15 cellular contexts compared by ENCODE assay signal in genomic region chr19:34075661-34076091, GRCh38.
"Had no signal": no experiment of that assay in that cellular context is flagged by ENCODE, and none has a peak within 500 bp of the region (broad histone marks: within the 10 kb centered on the region; RNA-seq: fewer than 3 reads in every experiment).

No MANE protein-coding gene starts in this region.

- H3K36me3 Mint-ChIP-seq: brain; naive thymus-derived CD4-positive, alpha-beta T cell had no signal

- H3K27me3 ChIP-seq: uterus had no signal

- H3K4me3 ChIP-seq: skin epidermis, stomach, uterus had no signal

- H3K9me3 Mint-ChIP-seq: activated naive CD4-positive, alpha-beta T cell treated with anti-CD3 and anti-CD28 coated beads for 36 hours; activated T-helper 17 cell treated with anti-CD3 and anti-CD28 coated beads, Interleukin-2, amount 50 U/mL, for 72 hours; effector memory CD8-positive, alpha-beta T cell; naive thymus-derived CD4-positive, alpha-beta T cell had no signal

- H3K9me3 ChIP-seq: stomach, uterus had no signal

- H3K27ac ChIP-seq: skin epidermis, stomach, uterus had no signal

- H3K27ac Mint-ChIP-seq: activated naive CD4-positive, alpha-beta T cell treated with anti-CD3 and anti-CD28 coated beads for 36 hours; activated T-helper 17 cell treated with anti-CD3 and anti-CD28 coated beads, Interleukin-2, amount 50 U/mL, for 72 hours; brain; dendritic cell treated with granulocyte-macrophage colony-stimulating factor and Interleukin-4, amounts not matched to agents 40 ng/mL and 50 ng/mL, for 4 days; effector memory CD8-positive, alpha-beta T cell; naive thymus-derived CD4-positive, alpha-beta T cell had no signal

- H3K36me3 ChIP-seq: stomach, uterus had no signal

- H3K4me3 Mint-ChIP-seq: activated naive CD4-positive, alpha-beta T cell treated with anti-CD3 and anti-CD28 coated beads for 36 hours; activated T-helper 17 cell treated with anti-CD3 and anti-CD28 coated beads, Interleukin-2, amount 50 U/mL, for 72 hours; brain; dendritic cell treated with granulocyte-macrophage colony-stimulating factor and Interleukin-4, amounts not matched to agents 40 ng/mL and 50 ng/mL, for 4 days; effector memory CD8-positive, alpha-beta T cell; naive thymus-derived CD4-positive, alpha-beta T cell had no signal

- ATAC-seq: activated T-helper 17 cell treated with anti-CD3 and anti-CD28 coated beads, Interleukin-2, amount 50 U/mL, for 72 hours; effector memory CD8-positive, alpha-beta T cell; left colon; naive thymus-derived CD4-positive, alpha-beta T cell had no signal

- H3K4me1 Mint-ChIP-seq: activated T-helper 17 cell treated with anti-CD3 and anti-CD28 coated beads, Interleukin-2, amount 50 U/mL, for 72 hours; brain; naive thymus-derived CD4-positive, alpha-beta T cell had no signal

- DNase-seq: activated CD4-positive, alpha-beta T cell treated with anti-CD3 and anti-CD28 coated beads for 48 hours; activated CD8-positive, alpha-beta memory T cell treated with anti-CD3 and anti-CD28 coated beads for 24 hours; activated naive CD4-positive, alpha-beta T cell treated with anti-CD3 and anti-CD28 coated beads for 36 hours; effector memory CD8-positive, alpha-beta T cell; hippocampal formation; left colon; naive thymus-derived CD4-positive, alpha-beta T cell; retina; stimulated activated CD4-positive, alpha-beta T cell treated with anti-CD3 and anti-CD28 coated beads, Interleukin-4, amount 100 ng/mL, for 4 hours; stomach; uterus had no signal

- H3K4me1 ChIP-seq: stomach, uterus had no signal
